ENCODE assay signal across 8 cellular contexts in the genomic region with DNA sequence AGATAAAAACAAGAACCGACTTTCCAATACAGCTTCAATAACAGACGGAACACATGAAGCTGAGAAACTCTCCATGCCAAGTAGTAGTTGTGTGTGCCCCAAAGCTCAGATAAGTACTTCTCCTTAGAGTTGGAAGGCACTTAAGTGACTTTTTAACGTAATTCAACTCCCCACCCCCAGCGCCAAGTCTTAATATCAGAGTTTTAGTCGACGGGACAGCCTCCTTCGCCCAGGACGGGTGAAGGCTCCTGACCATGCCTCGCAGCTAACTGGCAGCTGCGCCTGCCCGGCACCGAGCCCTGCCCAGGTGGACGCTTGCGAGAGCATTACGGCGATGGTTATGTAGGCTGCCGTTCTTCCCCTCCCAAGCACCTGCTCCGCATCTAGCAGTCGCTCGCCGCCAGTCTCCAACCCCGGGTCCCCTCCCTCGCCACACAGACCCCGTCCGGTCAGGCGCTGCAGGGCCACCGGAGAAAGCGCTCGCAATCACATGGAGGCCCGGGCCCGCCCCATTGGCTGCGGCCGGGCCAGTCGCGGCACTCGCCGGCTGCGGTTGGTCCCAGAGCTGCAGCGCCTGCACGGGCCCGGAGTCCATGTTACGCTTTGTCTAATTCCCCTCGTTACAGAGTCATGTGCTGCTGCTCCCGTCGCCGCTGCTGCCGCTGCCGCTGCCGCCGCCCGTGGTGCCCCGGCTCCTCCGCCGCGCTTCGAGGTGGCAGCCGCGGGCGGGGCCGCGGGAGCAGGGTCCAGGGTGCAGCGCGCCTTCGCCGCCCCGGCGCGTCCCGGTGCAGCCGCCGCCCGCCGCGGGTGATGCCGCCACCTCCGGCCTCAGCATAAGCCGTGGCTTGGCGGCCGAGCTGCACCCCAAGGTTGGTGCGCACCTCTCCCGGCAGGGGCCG. TPM values are rescaled to one million over a fixed set of nuclear protein-coding genes. Genes with fewer than 3 reads are reported as not detected.
DNase-seq lines count a peak whose midpoint lies in the region; ATAC-seq and TF ChIP-seq lines count a peak whose summit lies in the region.

A gene (plus strand): TSS at position 610 of the 899 bp plus-strand sequence. CDS start 112,037 bp downstream, outside the sequence.

- no peaks in the 10 kb centered on the region for H3K27me3 Mint-ChIP-seq in CD14-positive monocyte (ENCODE audit: low read depth in 3 of 3)

- H3K4me3 ChIP-seq in duodenal mucosa (ENCODE audit: low read depth in 1 of 2, low read length in 2 of 2) = peak within 1 kb of the TSS; percentile 92 to 93
- H3K4me3 ChIP-seq in lower leg skin (ENCODE audit: low read depth, poor library complexity, severe bottlenecking) = peak within 1 kb of the TSS; percentile 82

- H3K27ac Mint-ChIP-seq in CD14-positive monocyte = peak within 1 kb of the TSS; percentile 90 to 98 (median 95)

- H3K9me3 Mint-ChIP-seq in CD14-positive monocyte = no peaks in the 10 kb centered on the region

- H3K27ac ChIP-seq in duodenal mucosa (ENCODE audit: low read depth, low read length) = peak within 1 kb of the TSS; percentile 71

- no peaks in the 10 kb centered on the region for H3K9me3 ChIP-seq in duodenal mucosa (ENCODE audit: control insufficient read depth in 1 of 2, low read length in 2 of 2)

- peaks cover 81% of the 10 kb centered on the region for H3K4me1 Mint-ChIP-seq in CD14-positive monocyte

- peak within 1 kb of the TSS; percentile 65 to 75 for H3K9ac ChIP-seq in duodenal mucosa (ENCODE audit: low read depth in 1 of 2, low read length in 2 of 2)

- 0 to 1% methylated on average over 31 to 46 of the region's 82 CpGs for WGBS in lower leg skin, 2 donors

- H3K27me3 ChIP-seq in duodenal mucosa (ENCODE audit: control insufficient read depth in 1 of 2, insufficient read depth in 2 of 2, low read length in 2 of 2) = no peaks in the 10 kb centered on the region

- H3K4me3 Mint-ChIP-seq in CD14-positive monocyte = peak within 1 kb of the TSS; percentile 95 to 99

- intact Hi-C loops in CD14-positive monocyte (cut with micrococcal nuclease) = no loop called here
- intact Hi-C loops in lower leg skin (cut with DNase I; ENCODE audit: low total_unique reads) = no loop called here

- ATAC-seq in GM19328 (IDR thresholded peaks at IDR 0.05; ENCODE audit: unreplicated experiment) = peak; percentile 72
- ATAC-seq in HG03460 (IDR thresholded peaks at IDR 0.05; ENCODE audit: unreplicated experiment) = peak; percentile 70

- peaks cover 20 to 21% of the 10 kb centered on the region in 2 donors for H3K4me1 ChIP-seq in duodenal mucosa (ENCODE audit: control insufficient read depth in 1 of 2, insufficient read depth in 2 of 2, low read length in 2 of 2)

- no peak for TF ChIP-seq POLR2A in lower leg skin (IDR thresholded peaks at IDR 0.05)

- peaks cover 17% of the 10 kb centered on the region in 2 donors for H3K36me3 Mint-ChIP-seq in CD14-positive monocyte

- H3K36me3 ChIP-seq in duodenal mucosa (ENCODE audit: control insufficient read depth in 1 of 2, insufficient read depth in 2 of 2, low read length in 2 of 2) = no peaks in the 10 kb centered on the region

- TF ChIP-seq CTCF in CD14-positive monocyte (IDR thresholded peaks at IDR 0.05) (no peak), lower leg skin (IDR thresholded peaks at IDR 0.05) (no peak)

- DNase-seq in CD14-positive monocyte (ENCODE audit: low spot score) = peak; percentile 83
- DNase-seq in NCI-H748 (lab: John Stamatoyannopoulos, UW; ENCODE audit: unreplicated experiment) = peak; percentile 92
- peak; percentile 72 to 78 for DNase-seq in activated CD4-positive, alpha-beta T cell treated with anti-CD3 and anti-CD28 coated beads, Interleukin-2, amount 50 U/mL, for 48 hours
- DNase-seq in lower leg skin (ENCODE audit: low spot score in 2 of 2) = peak; percentile 69 to 93
- peak; percentile 53 to 61 for DNase-seq in stimulated activated CD4-positive, alpha-beta T cell treated with anti-CD3 and anti-CD28 coated beads, Interleukin-4, amount 100 ng/mL, for 48 hours (ENCODE audit: low read depth in 2 of 2)

RNA-seq across cellular contexts. Expression of the gene that starts here (rescaled TPM):
- 10 to 100 TPM; 28.0 to 42.9 TPM for polyA plus RNA-seq in CD14-positive monocyte
- 10 to 100 TPM; 14.4 to 17.7 (median 15.7) TPM for total RNA-seq in lower leg skin

Comparison
In these comparisons a context has a peak if more than half of its experiments do, and no peak if none do; other contexts are left out.
1. Peak in every context shown above with its lines: DNase-seq, ATAC-seq, H3K4me3 ChIP-seq and H3K27ac ChIP-seq.